30 cellular contexts compared by ENCODE assay signal in the genomic region with DNA sequence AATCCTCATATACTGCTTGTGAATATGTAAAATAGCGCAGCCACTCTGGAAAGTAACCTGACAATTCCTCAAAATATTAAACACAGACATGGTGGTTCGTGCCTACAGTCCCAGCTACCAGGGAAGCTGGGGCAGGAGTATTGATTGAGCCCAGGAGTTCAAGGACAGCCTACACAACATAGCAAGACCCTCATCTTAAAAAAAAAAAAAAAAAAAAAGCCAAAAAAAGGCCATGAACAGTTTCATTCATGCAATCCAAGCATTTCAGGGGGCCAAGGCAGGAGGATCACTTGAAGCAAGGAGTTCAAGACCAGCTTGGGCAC. TPM values are rescaled to one million over a fixed set of nuclear protein-coding genes. Genes with fewer than 3 reads are reported as not detected.
DNase-seq lines count a peak whose midpoint lies in the region; ATAC-seq and TF ChIP-seq lines count a peak whose summit lies in the region.
"Had no signal": no experiment of that assay in that cellular context is flagged by ENCODE, and none has a peak within 500 bp of the region (broad histone marks: within the 10 kb centered on the region; RNA-seq: fewer than 3 reads in every experiment).

No MANE protein-coding gene starts in this region.

- no peaks in the 10 kb centered on the region for H3K36me3 ChIP-seq in CD4-positive, alpha-beta memory T cell (ENCODE audit: insufficient read depth, low read length)
- H3K36me3 ChIP-seq: Peyer's patch, prostate gland, sigmoid colon, tibial nerve had no signal

- no peaks in the 10 kb centered on the region for H3K27me3 Mint-ChIP-seq in activated T-cell treated with anti-CD3 and anti-CD28 coated beads, Interleukin-2, amount 50 U/mL, for 72 hours (ENCODE audit: low read depth)
- H3K27me3 Mint-ChIP-seq in CD4-positive, alpha-beta memory T cell = peaks cover 0 to 1% of the 10 kb centered on the region in 2 donors
- H3K27me3 Mint-ChIP-seq in activated CD8-positive, alpha-beta T cell treated with anti-CD3 and anti-CD28 coated beads for 36 hours = no peaks in the 10 kb centered on the region
- H3K27me3 Mint-ChIP-seq in nephron (ENCODE audit: low read depth) = no peaks in the 10 kb centered on the region
- H3K27me3 Mint-ChIP-seq: memory B cell had no signal

- no peak for ATAC-seq in activated T-cell treated with anti-CD3 and anti-CD28 coated beads, Interleukin-2, amount 50 U/mL, for 72 hours (replicated peaks in 1 of 2)
- ATAC-seq in activated CD8-positive, alpha-beta T cell treated with anti-CD3 and anti-CD28 coated beads for 36 hours = no peak
- ATAC-seq in GM19455 (IDR thresholded peaks at IDR 0.05; ENCODE audit: unreplicated experiment) = no peak
- ATAC-seq: left colon had no signal

- H3K36me3 Mint-ChIP-seq in activated T-cell treated with anti-CD3 and anti-CD28 coated beads, Interleukin-2, amount 50 U/mL, for 72 hours (ENCODE audit: insufficient read depth in 2 of 2) = peaks cover 13 to 27% of the 10 kb centered on the region in 2 donors
- peaks cover 6 to 25% of the 10 kb centered on the region in 2 donors for H3K36me3 Mint-ChIP-seq in CD4-positive, alpha-beta memory T cell
- peaks cover 19% of the 10 kb centered on the region for H3K36me3 Mint-ChIP-seq in activated CD8-positive, alpha-beta T cell treated with anti-CD3 and anti-CD28 coated beads for 36 hours (ENCODE audit: low read depth)
- peaks cover 21% of the 10 kb centered on the region for H3K36me3 Mint-ChIP-seq in nephron (ENCODE audit: low read depth)
- H3K36me3 Mint-ChIP-seq: immature natural killer cell had no signal

- intact Hi-C loops in CD4-positive, alpha-beta memory T cell (cut with micrococcal nuclease) = no loop called here
- intact Hi-C loops in activated CD8-positive, alpha-beta T cell treated with anti-CD3 and anti-CD28 coated beads for 36 hours (cut with micrococcal nuclease) = no loop called here

- H3K4me3 ChIP-seq in CD4-positive, alpha-beta memory T cell (ENCODE audit: low read length in 2 of 2) = no peak overlapping the region
- H3K4me3 ChIP-seq: Peyer's patch, prostate gland, sigmoid colon, tibial nerve had no signal

- peaks cover 68% of the 10 kb centered on the region for H3K4me1 Mint-ChIP-seq in activated T-cell treated with anti-CD3 and anti-CD28 coated beads, Interleukin-2, amount 50 U/mL, for 72 hours (ENCODE audit: low read depth)
- peaks cover 37 to 71% (median 53%) of the 10 kb centered on the region in 4 donors for H3K4me1 Mint-ChIP-seq in CD4-positive, alpha-beta memory T cell
- peaks cover 42% of the 10 kb centered on the region for H3K4me1 Mint-ChIP-seq in activated CD8-positive, alpha-beta T cell treated with anti-CD3 and anti-CD28 coated beads for 36 hours (ENCODE audit: low read depth)
- peaks cover 12% of the 10 kb centered on the region for H3K4me1 Mint-ChIP-seq in nephron

- H3K9me3 Mint-ChIP-seq in activated T-cell treated with anti-CD3 and anti-CD28 coated beads, Interleukin-2, amount 50 U/mL, for 72 hours = no peaks in the 10 kb centered on the region
- H3K9me3 Mint-ChIP-seq in CD4-positive, alpha-beta memory T cell = peaks cover 0 to 3% (median 0%) of the 10 kb centered on the region in 8 donors
- H3K9me3 Mint-ChIP-seq in activated CD8-positive, alpha-beta T cell treated with anti-CD3 and anti-CD28 coated beads for 36 hours = no peaks in the 10 kb centered on the region
- H3K9me3 Mint-ChIP-seq in nephron = peaks cover 8% of the 10 kb centered on the region
- H3K9me3 Mint-ChIP-seq: HFFc6, immature natural killer cell had no signal

- H3K27ac Mint-ChIP-seq in activated T-cell treated with anti-CD3 and anti-CD28 coated beads, Interleukin-2, amount 50 U/mL, for 72 hours = peak overlapping the region; percentile 20
- peak overlapping the region in 4 of 7 donors; percentile 55 to 77 (median 70) for H3K27ac Mint-ChIP-seq in CD4-positive, alpha-beta memory T cell
- H3K27ac Mint-ChIP-seq in activated CD8-positive, alpha-beta T cell treated with anti-CD3 and anti-CD28 coated beads for 36 hours = peak overlapping the region; percentile 70
- H3K27ac Mint-ChIP-seq in nephron = peak overlapping the region in 1 of 3 experiments; percentile 39
- H3K27ac Mint-ChIP-seq: endodermal cell, HFFc6, memory B cell had no signal

- no peak overlapping the region for H3K27ac ChIP-seq in CD4-positive, alpha-beta memory T cell (ENCODE audit: low read depth, low read length)
- H3K27ac ChIP-seq: brain microvascular endothelial cell, Peyer's patch, prostate gland, sigmoid colon, tibial nerve had no signal

- no peaks in the 10 kb centered on the region for H3K27me3 ChIP-seq in CD4-positive, alpha-beta memory T cell (ENCODE audit: insufficient read depth, low read length)
- H3K27me3 ChIP-seq: brain microvascular endothelial cell, Peyer's patch, sigmoid colon, tibial nerve had no signal

- POLR2A ChIA-PET in CD4-positive, alpha-beta memory T cell (lab: Charles Lee; ENCODE audit: partially characterized antibody) = no interaction called here
- POLR2A ChIA-PET in activated CD8-positive, alpha-beta T cell treated with anti-CD3 and anti-CD28 coated beads for 36 hours (lab: Charles Lee) = no interaction called here

- TF ChIP-seq CTCF in activated CD8-positive, alpha-beta T cell treated with anti-CD3 and anti-CD28 coated beads for 36 hours (IDR thresholded peaks at IDR 0.05) = no peak
- no peak for TF ChIP-seq CTCF in nephron (IDR thresholded peaks at IDR 0.05; ENCODE audit: unreplicated experiment in 3 of 3)
- TF ChIP-seq CTCF in GM10266 (IDR thresholded peaks at IDR 0.05; ENCODE audit: control insufficient read depth, insufficient read depth, low read depth, missing control alignments) = no peak

- DNase-seq in activated T-cell treated with anti-CD3 and anti-CD28 coated beads, Interleukin-2, amount 50 U/mL, for 72 hours = no peak
- DNase-seq in activated T-cell treated with anti-CD3 and anti-CD28 coated beads for 4 hours (no peak), amygdala (lab: John Stamatoyannopoulos, UW) (no peak), GM10266 (ENCODE audit: extremely low spot score) (no peak)
- no peak for DNase-seq in CD4-positive, alpha-beta memory T cell
- DNase-seq in activated CD8-positive, alpha-beta T cell treated with anti-CD3 and anti-CD28 coated beads for 36 hours = no peak
- DNase-seq: activated CD4-positive, CD25-positive, alpha-beta regulatory T cell treated with anti-CD3 and anti-CD28 coated beads, Interleukin-2, amount 50 U/mL, for 72 hours; activated effector memory CD4-positive, alpha-beta T cell treated with Interleukin-2 at 50 U/mL for 16 hours; brain microvascular endothelial cell; cerebellar nuclear complex; dermis blood vessel endothelial cell; endodermal cell; GOT3; HFFc6; immature natural killer cell; left colon; NCI-H1048; NCI-H2107; NCI-H748 treated with DMSO at 0.1 percent for 48 hours; SHP77; stimulated activated CD4-positive, alpha-beta T cell treated with anti-CD3 and anti-CD28 coated beads, Interleukin-12 subunit alpha, Interleukin-12 subunit beta, amount 100 ng/mL, for 4 hours; stimulated activated CD4-positive, alpha-beta T cell treated with anti-CD3 and anti-CD28 coated beads, Interleukin-2, amount 100 ng/mL, for 48 hours; T-helper 2 cell had no signal

- no peaks in the 10 kb centered on the region for H3K9me3 ChIP-seq in CD4-positive, alpha-beta memory T cell (ENCODE audit: control insufficient read depth in 1 of 2, low read length in 2 of 2)
- H3K9me3 ChIP-seq: Peyer's patch, prostate gland, sigmoid colon, tibial nerve had no signal

- CTCF ChIA-PET in CD4-positive, alpha-beta memory T cell (lab: Charles Lee; ENCODE audit: partially characterized antibody) = interaction anchor here (0.7 kb wide), 1 partner anchor 1320 kb away, joined by 3 read pairs; no protein-coding TSS in a partner anchor
- CTCF ChIA-PET in activated CD8-positive, alpha-beta T cell treated with anti-CD3 and anti-CD28 coated beads for 36 hours (lab: Charles Lee) = no interaction called here

- peak overlapping the region; percentile 31 to 63 for H3K4me3 Mint-ChIP-seq in activated T-cell treated with anti-CD3 and anti-CD28 coated beads, Interleukin-2, amount 50 U/mL, for 72 hours
- H3K4me3 Mint-ChIP-seq in CD4-positive, alpha-beta memory T cell = peak overlapping the region in 4 of 8 donors; percentile 32 to 49 (median 34)
- H3K4me3 Mint-ChIP-seq in activated CD8-positive, alpha-beta T cell treated with anti-CD3 and anti-CD28 coated beads for 36 hours = no peak overlapping the region
- H3K4me3 Mint-ChIP-seq in nephron = peak overlapping the region; percentile 21 to 65 (median 63)
- H3K4me3 Mint-ChIP-seq: endodermal cell, HFFc6, immature natural killer cell had no signal

- peaks cover 70% of the 10 kb centered on the region for H3K4me1 ChIP-seq in CD4-positive, alpha-beta memory T cell (ENCODE audit: insufficient read depth, low read length)

RNA-seq across cellular contexts. Expression of gene USP48, which starts 4.6 kb away (rescaled TPM):
- 100 to 1,000 TPM; 129 to 143 TPM for total RNA-seq in activated T-cell treated with anti-CD3 and anti-CD28 coated beads, Interleukin-2, amount 50 U/mL, for 72 hours
- total RNA-seq in CD4-positive, alpha-beta memory T cell = 100 to 1,000 TPM; 110 to 117 TPM
- 10 to 100 TPM; 36.1 to 42.4 TPM for polyA plus RNA-seq in CD4-positive, alpha-beta memory T cell
- 10 to 100 TPM; 72.1 to 72.4 TPM for total RNA-seq in activated CD8-positive, alpha-beta T cell treated with anti-CD3 and anti-CD28 coated beads for 36 hours

RNA-seq across cellular contexts. Expression of gene LDLRAD2, which starts 33.7 kb away (rescaled TPM):
- total RNA-seq in activated T-cell treated with anti-CD3 and anti-CD28 coated beads, Interleukin-2, amount 50 U/mL, for 72 hours = under 1 TPM; 0.05 to 0.07 TPM
- total RNA-seq in CD4-positive, alpha-beta memory T cell = not detected
- not detected for polyA plus RNA-seq in CD4-positive, alpha-beta memory T cell
- under 1 TPM in 1 of 2 experiments, not detected in 1; 0.07 TPM for total RNA-seq in activated CD8-positive, alpha-beta T cell treated with anti-CD3 and anti-CD28 coated beads for 36 hours
